8 cellular contexts compared by ENCODE assay signal in the genomic region with DNA sequence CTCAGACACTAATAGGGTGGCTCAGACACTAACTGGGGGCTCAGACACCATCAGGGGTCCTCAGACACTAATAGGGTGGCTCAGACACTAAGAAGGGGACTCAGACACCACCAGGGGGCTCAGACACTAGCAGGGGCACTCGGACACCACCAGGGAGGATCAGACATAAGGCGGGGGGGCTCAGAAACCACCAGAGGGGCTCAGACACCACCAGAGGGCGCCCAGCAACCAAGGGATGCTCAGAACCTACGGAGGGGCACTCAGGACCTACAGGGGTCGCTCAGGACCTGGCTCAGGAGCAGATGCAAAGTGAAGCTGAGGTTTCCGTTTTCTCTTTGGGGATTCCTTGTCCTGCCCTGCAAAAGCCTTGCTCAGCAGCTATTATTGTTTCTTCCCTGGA.
A peak's percentile ranks its signal among the peaks of the same experiment; 100 is the strongest.
DNase-seq lines count a peak whose midpoint lies in the region; ATAC-seq and TF ChIP-seq lines count a peak whose summit lies in the region.

No MANE protein-coding gene starts in this region.

- no peaks in the 10 kb centered on the region for H3K36me3 ChIP-seq in brain microvascular endothelial cell (replicated peaks)

- no peaks in the 10 kb centered on the region for H3K27me3 ChIP-seq in brain microvascular endothelial cell (replicated peaks)

- H3K27ac ChIP-seq in brain microvascular endothelial cell: no peak overlapping the region

- no peak overlapping the region for H3K4me3 ChIP-seq in brain microvascular endothelial cell (ENCODE audit: low read depth, low read length)

- in situ Hi-C loops in brain microvascular endothelial cell (cut with HindIII; ENCODE audit: low pct_ligation_motif_present, low sequenced_read_pairs): no loop called here

- no peak for TF ChIP-seq CTCF in brain microvascular endothelial cell (IDR thresholded peaks at IDR 0.05; ENCODE audit: low read depth, low read length, missing control alignments)

- DNase-seq in ELR (ENCODE audit: low read depth): peak; percentile 43
- DNase-seq in NCI-H524 (lab: John Stamatoyannopoulos, UW): peak; percentile 32 to 55
- DNase-seq in activated T-cell treated with anti-CD3 and anti-CD28 coated beads for 1 hour (ENCODE audit: low read depth): peak; percentile 61
- peak; percentile 14 to 40 for DNase-seq in stimulated activated CD4-positive, alpha-beta T cell treated with anti-CD3 and anti-CD28 coated beads, Interleukin-1b, Interleukin-23, amount 100 ng/mL, for 1 hour (ENCODE audit: low read depth in 2 of 2)
- DNase-seq in brain microvascular endothelial cell: no peak

- ATAC-seq in HG02981 (IDR thresholded peaks at IDR 0.05; ENCODE audit: unreplicated experiment) (no peak), GM21515 (IDR thresholded peaks at IDR 0.05; ENCODE audit: unreplicated experiment) (no peak), GM19397 (IDR thresholded peaks at IDR 0.05; ENCODE audit: unreplicated experiment) (no peak)
